Comparison of ENCODE assay signal across 12 cellular contexts in genomic region chr14:103849151-103850013, GRCh38. TPM values are rescaled to one million over a fixed set of nuclear protein-coding genes. Genes with fewer than 3 reads are reported as not detected.
DNase-seq lines count a peak whose midpoint lies in the region; ATAC-seq and TF ChIP-seq lines count a peak whose summit lies in the region.
"Had no signal": no experiment of that assay in that cellular context is flagged by ENCODE, and none has a peak within 500 bp of the region (broad histone marks: within the 10 kb centered on the region; RNA-seq: fewer than 3 reads in every experiment).

No MANE protein-coding gene starts in this region.

- 92 to 93% methylated on average over 12 to 15 of the region's 15 CpGs for WGBS in body of pancreas, 2 donors

- TF ChIP-seq POLR2A in body of pancreas (IDR thresholded peaks at IDR 0.05), result no peak

- H3K9me3 Mint-ChIP-seq in mesothelial cell of epicardium, result no peaks in the 10 kb centered on the region
- H3K9me3 Mint-ChIP-seq in type B pancreatic cell, result no peaks in the 10 kb centered on the region

- H3K27ac ChIP-seq in body of pancreas, result peak overlapping the region in 3 of 4 donors; percentile 86 to 90 (median 89)
- H3K27ac ChIP-seq: KMS-11 had no signal

- H3K27ac Mint-ChIP-seq in mesothelial cell of epicardium (peak overlapping the region; percentile 87), type B pancreatic cell (peak overlapping the region; percentile 89)

- H3K4me3 ChIP-seq in body of pancreas (no peak overlapping the region), H7 (ENCODE audit: insufficient read depth, low read depth, low read length) (no peak overlapping the region)

- H3K27me3 ChIP-seq in body of pancreas (no peaks in the 10 kb centered on the region), H7 (ENCODE audit: control insufficient read depth, insufficient read depth, low read length) (peaks cover 32% of the 10 kb centered on the region)

- ATAC-seq in Right ventricle myocardium inferior (no peak), body of pancreas (no peak)

- H3K4me1 ChIP-seq in body of pancreas, result peaks cover 31% of the 10 kb centered on the region

- DNase-seq in Right ventricle myocardium inferior (ENCODE audit: missing footprints) (peak; percentile 42), cardiac septum (ENCODE audit: low spot score) (no peak), body of pancreas (no peak), mesothelial cell of epicardium (ENCODE audit: low spot score in 2 of 2, unreplicated experiment in 2 of 2) (no peak), type B pancreatic cell (ENCODE audit: extremely low spot score, unreplicated experiment) (no peak), NCI-H526 (lab: John Stamatoyannopoulos, UW) (no peak), UCSD-AML1 (lab: John Stamatoyannopoulos, UW; ENCODE audit: unreplicated experiment) (no peak), H7 (no peak)
- DNase-seq: cerebellar nuclear complex, NCI-H2107 had no signal

- H3K4me3 Mint-ChIP-seq in mesothelial cell of epicardium (peak overlapping the region; percentile 71), type B pancreatic cell (peak overlapping the region; percentile 85)

- H3K36me3 Mint-ChIP-seq in mesothelial cell of epicardium (no peaks in the 10 kb centered on the region), type B pancreatic cell (no peaks in the 10 kb centered on the region)

- H3K27me3 Mint-ChIP-seq in mesothelial cell of epicardium (ENCODE audit: low read depth), result peaks cover 14% of the 10 kb centered on the region
- H3K27me3 Mint-ChIP-seq in type B pancreatic cell, result peaks cover 19% of the 10 kb centered on the region

- H3K4me1 Mint-ChIP-seq in mesothelial cell of epicardium (peaks cover 27% of the 10 kb centered on the region), type B pancreatic cell (ENCODE audit: unreplicated experiment) (peaks cover 16% of the 10 kb centered on the region)

- no peak for TF ChIP-seq CTCF in body of pancreas (IDR thresholded peaks at IDR 0.05)
- no peak for TF ChIP-seq CTCF in mesothelial cell of epicardium (IDR thresholded peaks at IDR 0.05; ENCODE audit: unreplicated experiment)
- no peak for TF ChIP-seq CTCF in type B pancreatic cell (conservative IDR thresholded peaks at IDR 0.05)

- H3K36me3 ChIP-seq in body of pancreas (replicated peaks in 1 of 2; ENCODE audit: insufficient read depth in 1 of 2, low read depth in 2 of 2) (no peaks in the 10 kb centered on the region), H7 (replicated peaks; ENCODE audit: control insufficient read depth, insufficient read depth, low read length) (no peaks in the 10 kb centered on the region)

- H3K9me3 ChIP-seq in body of pancreas, result no peaks in the 10 kb centered on the region
- H3K9me3 ChIP-seq: psoas muscle had no signal

- intact Hi-C loops in Right ventricle myocardium inferior (cut with DNase I), result no loop called here
- intact Hi-C loops in cardiac septum (cut with DNase I), result loop anchor here (2.0 to 5.0 kb wide), 2 partner anchors 31 to 42 kb away; no protein-coding TSS in a partner anchor
- intact Hi-C loops in body of pancreas (cut with DNase I), result no loop called here

RNA-seq across cellular contexts. Expression of gene PPP1R13B, which starts 2.0 kb away (rescaled TPM):
- total RNA-seq in Right ventricle myocardium inferior, result 101 TPM
- 67.8 TPM for total RNA-seq in cardiac septum
- 10 to 100 TPM; 12.5 to 36.3 TPM for total RNA-seq in body of pancreas
- total RNA-seq in mesothelial cell of epicardium, result 44.5 to 53.0 TPM (median 49.1 TPM) in 3 replicates
- total RNA-seq in type B pancreatic cell (ENCODE audit: low replicate concordance), result 20.4 and 42.0 TPM in 2 replicates
- total RNA-seq in H7 (2014; rRNA removed; shearing (Covaris generic)), result 2.3 and 2.8 TPM in 2 replicates
